In the genomic region with DNA sequence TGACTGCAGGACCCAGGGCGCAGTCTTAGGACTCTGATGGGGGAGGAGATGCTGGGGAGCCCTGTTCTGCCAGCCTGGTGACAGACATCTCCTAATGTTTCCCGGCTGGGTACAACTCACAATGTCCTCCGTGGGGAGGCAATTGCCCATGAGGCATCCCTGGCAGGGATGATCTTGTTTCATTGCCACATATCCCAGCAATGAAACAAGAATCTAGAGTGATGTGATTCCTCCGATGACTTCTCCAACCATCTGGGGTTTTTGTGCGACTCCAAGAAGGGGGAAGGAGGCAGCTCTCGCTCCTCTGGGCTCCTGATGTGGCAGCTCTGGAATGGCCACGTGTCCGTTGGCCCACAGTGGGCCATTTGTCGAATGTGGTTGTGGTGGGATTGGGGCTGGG, we compare ENCODE assay signal across 1 cellular context.
TF ChIP-seq lines count a peak whose summit lies in the region.

No MANE protein-coding gene starts in this region.

TF ChIP-seq in IMR-90, 13 proteins besides CTCF, POLR2A, EP300 and RAD21:
- 0 out of 2 replicates have a peak, but pooled peaks have one; percentile 17 for TF ChIP-seq CEBPB (IDR thresholded peaks at IDR 0.05; ENCODE audit: low read depth, low read length)
- TF ChIP-seq NFE2L2 (IDR thresholded peaks at IDR 0.05; ENCODE audit: low read depth, low read length), result no peak
